In the genomic region with DNA sequence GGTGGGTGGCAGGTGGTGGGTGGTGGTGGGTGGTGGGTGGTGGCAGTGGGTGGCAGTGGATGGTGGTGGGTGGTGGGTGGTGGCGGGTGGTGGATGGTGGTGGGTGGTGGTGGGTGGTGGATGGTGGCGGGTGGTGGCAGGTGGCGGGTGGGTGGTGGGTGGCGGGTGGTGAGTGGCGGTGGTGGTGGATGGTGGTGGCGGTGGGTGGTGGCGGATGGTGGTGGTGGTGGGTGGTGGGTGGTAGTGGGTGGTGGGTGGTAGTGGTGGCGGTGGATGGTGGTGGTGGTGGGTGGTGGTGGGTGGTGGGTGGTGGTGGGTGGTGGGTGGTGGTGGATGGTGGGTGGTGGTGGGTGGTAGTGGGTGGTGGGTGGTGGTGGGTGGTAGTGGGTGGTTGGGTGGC, we compare ENCODE assay signal across 27 cellular contexts.
"Had no signal": no experiment of that assay in that cellular context is flagged by ENCODE, and none has a peak within 500 bp of the region (broad histone marks: within the 10 kb centered on the region; RNA-seq: fewer than 3 reads in every experiment).

No MANE protein-coding gene starts in this region.

- H3K4me3 Mint-ChIP-seq: stimulated activated effector memory CD8-positive, alpha-beta T cell treated with anti-CD3 and anti-CD28 coated beads, Interleukin-12 subunit alpha, Interleukin-12 subunit beta, amount 100 ng/mL, for 72 hours; stimulated activated naive B cell treated with anti-CD40 and anti-IgM and Interleukin-4, amounts not matched to agents 10 μg/mL and 1 μg/mL and 100 μg/mL, for 72 hours; stimulated activated naive CD8-positive, alpha-beta T cell treated with anti-CD3 and anti-CD28 coated beads, Interleukin-15, Interleukin-2, amounts not matched to agents 100 ng/mL and 50 ng/mL, for 24 hours; type B pancreatic cell had no signal

- ATAC-seq: stimulated activated effector memory CD8-positive, alpha-beta T cell treated with anti-CD3 and anti-CD28 coated beads, Interleukin-12 subunit alpha, Interleukin-12 subunit beta, amount 100 ng/mL, for 72 hours; stimulated activated naive B cell treated with anti-CD40 and anti-IgM and Interleukin-4, amounts not matched to agents 10 μg/mL and 1 μg/mL and 100 μg/mL, for 72 hours; upper lobe of right lung had no signal

- H3K27me3 Mint-ChIP-seq: type B pancreatic cell had no signal

- H3K27ac Mint-ChIP-seq: stimulated activated effector memory CD8-positive, alpha-beta T cell treated with anti-CD3 and anti-CD28 coated beads, Interleukin-12 subunit alpha, Interleukin-12 subunit beta, amount 100 ng/mL, for 72 hours; stimulated activated naive B cell treated with anti-CD40 and anti-IgM and Interleukin-4, amounts not matched to agents 10 μg/mL and 1 μg/mL and 100 μg/mL, for 72 hours; stimulated activated naive CD8-positive, alpha-beta T cell treated with anti-CD3 and anti-CD28 coated beads, Interleukin-15, Interleukin-2, amounts not matched to agents 100 ng/mL and 50 ng/mL, for 24 hours; type B pancreatic cell had no signal

- DNase-seq: stimulated activated CD4-positive, alpha-beta T cell treated with anti-CD3 and anti-CD28 coated beads, Interleukin-1b, Interleukin-23, amount 100 ng/mL, for 48 hours; stimulated activated CD4-positive, alpha-beta T cell treated with anti-CD3 and anti-CD28 coated beads, Interleukin-2, amount 100 ng/mL, for 24 hours; stimulated activated CD4-positive, alpha-beta T cell treated with anti-CD3 and anti-CD28 coated beads, Interleukin-2, amount 100 ng/mL, for 48 hours; stimulated activated CD4-positive, alpha-beta T cell treated with anti-CD3 and anti-CD28 coated beads, Interleukin-4, amount 100 ng/mL, for 1 hour; stimulated activated CD4-positive, alpha-beta T cell treated with anti-CD3 and anti-CD28 coated beads, Interleukin-4, amount 100 ng/mL, for 24 hours; stimulated activated CD4-positive, alpha-beta T cell treated with anti-CD3 and anti-CD28 coated beads, Interleukin-4, amount 100 ng/mL, for 4 hours; stimulated activated CD8-positive, alpha-beta memory T cell treated with anti-CD3 and anti-CD28 coated beads, Interleukin-4, amount 100 ng/mL, for 48 hours; stimulated activated naive B cell treated with anti-CD40 and anti-IgM and Interleukin-4, amounts not matched to agents 10 μg/mL and 1 μg/mL and 100 μg/mL, for 72 hours; stimulated activated naive CD4-positive, alpha-beta T cell; stimulated activated naive CD4-positive, alpha-beta T cell treated with Interleukin-2 at 50 U/mL for 16 hours; stomach; substantia nigra; testis; thyroid gland; tibial artery; transverse colon; trophoblast cell; upper lobe of left lung; upper lobe of right lung; uterus had no signal

- H3K36me3 Mint-ChIP-seq: stimulated activated effector memory CD8-positive, alpha-beta T cell treated with anti-CD3 and anti-CD28 coated beads, Interleukin-12 subunit alpha, Interleukin-12 subunit beta, amount 100 ng/mL, for 72 hours; stimulated activated naive B cell treated with anti-CD40 and anti-IgM and Interleukin-4, amounts not matched to agents 10 μg/mL and 1 μg/mL and 100 μg/mL, for 72 hours; type B pancreatic cell had no signal

- H3K9me3 ChIP-seq: stomach, suprapubic skin, testis, thoracic aorta, thyroid gland, tibial artery, tibial nerve, transverse colon, upper lobe of left lung, upper lobe of right lung, uterus, vagina had no signal

- H3K4me1 Mint-ChIP-seq: stimulated activated effector memory CD8-positive, alpha-beta T cell treated with anti-CD3 and anti-CD28 coated beads, Interleukin-12 subunit alpha, Interleukin-12 subunit beta, amount 100 ng/mL, for 72 hours; stimulated activated naive B cell treated with anti-CD40 and anti-IgM and Interleukin-4, amounts not matched to agents 10 μg/mL and 1 μg/mL and 100 μg/mL, for 72 hours had no signal

- H3K27me3 ChIP-seq: stomach, testis, thyroid gland, tibial artery, tibial nerve, transverse colon, upper lobe of left lung, uterus, vagina had no signal

- H3K4me1 ChIP-seq: suprapubic skin, testis, thyroid gland, tibial artery, tibial nerve, upper lobe of left lung, upper lobe of right lung, uterus, vagina had no signal

- H3K27ac ChIP-seq: stomach, suprapubic skin, testis, thoracic aorta, thyroid gland, tibial artery, tibial nerve, transverse colon, upper lobe of left lung, upper lobe of right lung, uterus, vagina had no signal

- H3K9me3 Mint-ChIP-seq: stimulated activated effector memory CD8-positive, alpha-beta T cell treated with anti-CD3 and anti-CD28 coated beads, Interleukin-12 subunit alpha, Interleukin-12 subunit beta, amount 100 ng/mL, for 72 hours; stimulated activated naive B cell treated with anti-CD40 and anti-IgM and Interleukin-4, amounts not matched to agents 10 μg/mL and 1 μg/mL and 100 μg/mL, for 72 hours; stimulated activated naive CD8-positive, alpha-beta T cell treated with anti-CD3 and anti-CD28 coated beads, Interleukin-15, Interleukin-2, amounts not matched to agents 100 ng/mL and 50 ng/mL, for 24 hours; type B pancreatic cell had no signal
